Comparison of ENCODE assay signal across 2 cellular contexts in genomic region chr3:127577448-127577847, GRCh38.
TF ChIP-seq lines count a peak whose summit lies in the region.

No MANE protein-coding gene starts in this region.

TF ChIP-seq in HepG2, 621 proteins besides CTCF, POLR2A, EP300 and RAD21:
- no peak for TF ChIP-seq THAP9 (CRISPR knock-in tag; IDR thresholded peaks at IDR 0.05; ENCODE audit: borderline replicate concordance)
- no peak for TF ChIP-seq HINFP (CRISPR knock-in tag; IDR thresholded peaks at IDR 0.05; ENCODE audit: low read depth)
- TF ChIP-seq IRX3 (CRISPR knock-in tag; IDR thresholded peaks at IDR 0.05; ENCODE audit: borderline replicate concordance, low read depth), result no peak
- peak; percentile 33; the same call in 1 of the 2 replicates for TF ChIP-seq MAFF (IDR thresholded peaks at IDR 0.05; ENCODE audit: low read depth, low read length)
- TF ChIP-seq SATB2 (CRISPR knock-in tag; IDR thresholded peaks at IDR 0.05), result no peak
- TF ChIP-seq ESRRA (CRISPR knock-in tag; IDR thresholded peaks at IDR 0.05; ENCODE audit: low read depth), result no peak
- TF ChIP-seq ATF4 (CRISPR knock-in tag; IDR thresholded peaks at IDR 0.05), result no peak
- TF ChIP-seq NCOA5 (CRISPR knock-in tag; IDR thresholded peaks at IDR 0.05), result no peak
- TF ChIP-seq MAFK (conservative IDR thresholded peaks at IDR 0.05 in 1 of 2, IDR thresholded peaks at IDR 0.05 in 1 of 2; ENCODE audit: low read length in 2 of 2), result peak in 1 of 2 experiments; percentile 69; a peak in 2 of 4 replicates
- TF ChIP-seq ZNF746 (CRISPR knock-in tag; IDR thresholded peaks at IDR 0.05), result no peak
- TF ChIP-seq ZNF17 (CRISPR knock-in tag; IDR thresholded peaks at IDR 0.05), result no peak
- TF ChIP-seq CBFB (CRISPR knock-in tag; IDR thresholded peaks at IDR 0.05), result no peak
- TF ChIP-seq ZBTB1 (CRISPR knock-in tag; IDR thresholded peaks at IDR 0.05; ENCODE audit: borderline replicate concordance), result no peak
TF ChIP-seq in HepG2: peak in this region for 2.

TF ChIP-seq in K562, 482 proteins besides CTCF, POLR2A, EP300 and RAD21:
- TF ChIP-seq PHF20 (IDR thresholded peaks at IDR 0.05; ENCODE audit: partially characterized antibody) (no peak), C11orf30 (IDR thresholded peaks at IDR 0.05; ENCODE audit: low read depth) (peak; percentile 7; the same call in 1 of the 2 replicates)
TF ChIP-seq in K562: peak in this region for 1.
